In the genomic region with DNA sequence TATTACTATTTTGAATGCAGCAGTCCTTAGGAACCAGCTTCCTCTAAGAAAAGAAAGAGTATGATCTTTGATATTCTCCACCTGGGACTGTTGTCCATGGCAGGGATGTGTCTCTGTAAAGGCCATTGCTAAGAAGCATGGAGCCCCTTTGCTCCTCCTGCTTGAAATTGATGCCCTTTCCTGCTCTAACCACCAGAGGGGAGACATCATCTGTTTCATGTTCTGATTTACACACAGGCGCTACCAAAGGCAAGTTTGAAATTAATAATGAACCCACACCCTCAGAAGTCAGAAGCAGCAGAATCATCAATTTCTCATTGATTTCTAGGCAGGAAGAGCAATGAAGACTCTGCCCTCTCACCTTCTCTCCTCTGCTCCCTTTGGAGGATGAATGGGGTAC, we compare ENCODE assay signal across 12 cellular contexts.
DNase-seq lines count a peak whose midpoint lies in the region; ATAC-seq, FAIRE-seq and TF ChIP-seq lines count a peak whose summit lies in the region.
"Had no signal": no experiment of that assay in that cellular context is flagged by ENCODE, and none has a peak within 500 bp of the region (broad histone marks: within the 10 kb centered on the region; RNA-seq: fewer than 3 reads in every experiment).

No MANE protein-coding gene starts in this region.

- TF ChIP-seq RAD21 in Ishikawa (IDR thresholded peaks at IDR 0.05; ENCODE audit: low read depth) (peak; percentile 46), HepG2 (CRISPR knock-in tag; IDR thresholded peaks at IDR 0.05) (no peak)

- TF ChIP-seq POLR2A in HepG2 (IDR thresholded peaks at IDR 0.05; ENCODE audit: insufficient read depth in 1 of 2, low read depth in 2 of 2, low read length in 2 of 2) = no peak

- POLR2A ChIA-PET in WTC11 (lab: Charles Lee) = no interaction called here
- POLR2A ChIA-PET in HepG2 (lab: Yijun Ruan, JAX) = no interaction called here

- H3K27me3 ChIP-seq in DND-41 (ENCODE audit: insufficient read depth, low read length, poor library complexity) (no peaks in the 10 kb centered on the region), HepG2 (ENCODE audit: control insufficient read depth in 1 of 2, insufficient read depth in 2 of 2, low read length in 2 of 2) (no peaks in the 10 kb centered on the region)

- H3K4me1 ChIP-seq in DND-41 (ENCODE audit: insufficient read depth, low read length) (no peaks in the 10 kb centered on the region), HepG2 (ENCODE audit: insufficient read depth, low read length) (no peaks in the 10 kb centered on the region), kidney (ENCODE audit: control insufficient read depth in 1 of 2, insufficient read depth in 1 of 2, low read depth in 1 of 2, low read length in 2 of 2) (no peaks in the 10 kb centered on the region)

- no peak for DNase-seq in DND-41
- DNase-seq in WTC11 (ENCODE audit: low spot score) = peak; percentile 15
- peak; percentile 9 for DNase-seq in HepG2 (ENCODE audit: low spot score)
- no peak for DNase-seq in kidney
- DNase-seq in HK-2 (ENCODE audit: unreplicated experiment) = no peak
- no peak for DNase-seq in NK-92 treated with Interleukin-12 subunit alpha and Interleukin-12 subunit beta, amount 100 ng/mL, for 24 hours (lab: John Stamatoyannopoulos, UW)
- DNase-seq: activated CD4-positive, alpha-beta memory T cell treated with anti-CD3 and anti-CD28 coated beads, Interleukin-2, amount 10 ng/mL, durations not matched to agents 7 days and 5 days; anterior cingulate cortex; immature natural killer cell; right cardiac atrium had no signal

- CTCF ChIA-PET in WTC11 (lab: Charles Lee) = no interaction called here
- CTCF ChIA-PET in HepG2 (lab: Yijun Ruan, JAX; ENCODE audit: low intra/inter-chr PET ratio, low total read pairs) = interaction anchor here (1.2 kb wide), 1 partner anchor 287 kb away, joined by 3 read pairs; no protein-coding TSS in a partner anchor

- H3K27ac ChIP-seq in DND-41 (ENCODE audit: low read length) (no peak overlapping the region), HepG2 (ENCODE audit: extremely low read length, insufficient read depth, low read length) (no peak overlapping the region), kidney (ENCODE audit: low read depth in 2 of 2, low read length in 2 of 2) (no peak overlapping the region)

- no peaks in the 10 kb centered on the region for H3K27me3 Mint-ChIP-seq in WTC11 (ENCODE audit: low read depth)
- H3K27me3 Mint-ChIP-seq: activated CD4-positive, alpha-beta memory T cell treated with anti-CD3 and anti-CD28 coated beads, Interleukin-2, amount 10 ng/mL, durations not matched to agents 7 days and 5 days had no signal

- no TSS peak for BruUV-seq in HepG2 (replicated peaks; lab: Mats Ljungman, UMichigan)

- no peak overlapping the region for H3K4me3 Mint-ChIP-seq in WTC11
- H3K4me3 Mint-ChIP-seq: activated CD4-positive, alpha-beta memory T cell treated with anti-CD3 and anti-CD28 coated beads, Interleukin-2, amount 10 ng/mL, durations not matched to agents 7 days and 5 days; immature natural killer cell had no signal

- H3K9me3 ChIP-seq in DND-41 (ENCODE audit: insufficient read depth, low read length, severe bottlenecking) (no peaks in the 10 kb centered on the region), HepG2 (ENCODE audit: low read length) (no peaks in the 10 kb centered on the region), kidney (ENCODE audit: control insufficient read depth in 1 of 2, low read length in 2 of 2) (no peaks in the 10 kb centered on the region)

- H4K20me1 ChIP-seq in DND-41 (ENCODE audit: insufficient read depth, low read length) = no peaks in the 10 kb centered on the region
- H4K20me1 ChIP-seq in HepG2 (ENCODE audit: insufficient read depth, low read length) = no peaks in the 10 kb centered on the region

- in situ Hi-C loops in HepG2 (cut with HindIII; ENCODE audit: extremely low pct_ligation_motif_present, low pct_unique_long_range_greater_than_20kb) = no loop called here

- H3K4me2 ChIP-seq in DND-41 (ENCODE audit: insufficient read depth, low read length) (no peak overlapping the region), HepG2 (ENCODE audit: low read depth, low read length) (no peak overlapping the region)

- no peak overlapping the region for H2AFZ ChIP-seq in DND-41 (ENCODE audit: low read depth, low read length)
- no peak overlapping the region for H2AFZ ChIP-seq in HepG2 (ENCODE audit: low read length)

- H3K36me3 ChIP-seq in DND-41 (ENCODE audit: insufficient read depth, low read length) (no peaks in the 10 kb centered on the region), HepG2 (replicated peaks in 1 of 2; ENCODE audit: control insufficient read depth in 1 of 2, insufficient read depth in 2 of 2, low read length in 2 of 2) (no peaks in the 10 kb centered on the region), kidney (ENCODE audit: control insufficient read depth in 1 of 2, insufficient read depth in 2 of 2, low read length in 2 of 2) (no peaks in the 10 kb centered on the region)

- no peak overlapping the region for H3K27ac Mint-ChIP-seq in WTC11
- H3K27ac Mint-ChIP-seq: activated CD4-positive, alpha-beta memory T cell treated with anti-CD3 and anti-CD28 coated beads, Interleukin-2, amount 10 ng/mL, durations not matched to agents 7 days and 5 days; immature natural killer cell had no signal

- TF ChIP-seq EP300 in Ishikawa (IDR thresholded peaks at IDR 0.05; ENCODE audit: borderline replicate concordance) = no peak
- TF ChIP-seq EP300 in HepG2 (IDR thresholded peaks at IDR 0.05; ENCODE audit: low read depth in 2 of 2, low read length in 2 of 2) = no peak
- TF ChIP-seq EP300 in HepG2 (CRISPR knock-in tag; IDR thresholded peaks at IDR 0.05; ENCODE audit: borderline replicate concordance) = no peak

- H3K79me2 ChIP-seq in DND-41 (ENCODE audit: insufficient read depth, low read length) (no peaks in the 10 kb centered on the region), HepG2 (ENCODE audit: insufficient read depth, low read length) (no peaks in the 10 kb centered on the region)

- no peak for FAIRE-seq in HepG2 (lab: Jason Lieb, UNC)
- FAIRE-seq in kidney (lab: Jason Lieb, UNC) = no peak

- H3K9ac ChIP-seq in DND-41 (ENCODE audit: low read depth, low read length) (no peak overlapping the region), HepG2 (ENCODE audit: insufficient read depth, low read depth, low read length) (no peak overlapping the region), kidney (ENCODE audit: low read length in 2 of 2) (no peak overlapping the region)

- TF ChIP-seq CTCF in DND-41 (IDR thresholded peaks at IDR 0.05; ENCODE audit: borderline replicate concordance, extremely low read depth, low read length, poor library complexity, severe bottlenecking) (peak; percentile 45), WTC11 (IDR thresholded peaks at IDR 0.05) (peak; percentile 42; the same call in 1 of the 2 replicates), HepG2 (CRISPR knock-in tag; IDR thresholded peaks at IDR 0.05) (peak; percentile 30; the same call in 1 of the 2 replicates), kidney (IDR thresholded peaks at IDR 0.05; ENCODE audit: borderline replicate concordance, extremely low read depth, insufficient read depth) (no peak)

- no peaks in the 10 kb centered on the region for H3K36me3 Mint-ChIP-seq in WTC11
- H3K36me3 Mint-ChIP-seq: immature natural killer cell had no signal

- ATAC-seq in DND-41 (ENCODE audit: insufficient read depth, low read depth) = 0 out of 3 replicates have a peak, but pooled peaks have one; percentile 33
- ATAC-seq in WTC11 = peak; percentile 84
- peak; percentile 67 for ATAC-seq in HepG2
- ATAC-seq in GM18519 (IDR thresholded peaks at IDR 0.05; ENCODE audit: low FRiP score, unreplicated experiment) = no peak
- ATAC-seq: right cardiac atrium had no signal

- H3K9me3 Mint-ChIP-seq in WTC11 = peaks cover 7% of the 10 kb centered on the region

- H3K4me3 ChIP-seq in DND-41 (ENCODE audit: low read depth in 1 of 2, low read length in 2 of 2) (no peak overlapping the region), HepG2 (replicated peaks in 1 of 3; ENCODE audit: insufficient read depth in 1 of 3, low read depth in 2 of 3, low read length in 3 of 3) (no peak overlapping the region), kidney (ENCODE audit: low read length in 2 of 2) (no peak overlapping the region)

- intact Hi-C loops in HepG2 (cut with micrococcal nuclease; ENCODE audit: unreplicated experiment) = loop anchor here (2.0 to 5.0 kb wide), 3 partner anchors 244 to 656 kb away; no protein-coding TSS in a partner anchor
- intact Hi-C loops in kidney (cut with DNase I) = no loop called here

- peaks cover 29% of the 10 kb centered on the region for H3K4me1 Mint-ChIP-seq in WTC11
- H3K4me1 Mint-ChIP-seq: activated CD4-positive, alpha-beta memory T cell treated with anti-CD3 and anti-CD28 coated beads, Interleukin-2, amount 10 ng/mL, durations not matched to agents 7 days and 5 days; immature natural killer cell had no signal

- 43% methylated on average over 1 of the region's 1 CpG for WGBS in HepG2 (ENCODE audit: low lambda C conversion rate)

TF ChIP-seq in Ishikawa, 13 proteins besides CTCF, POLR2A, EP300 and RAD21 (continues in another document):
- TF ChIP-seq ZBTB7A (IDR thresholded peaks at IDR 0.05; ENCODE audit: low read depth) (no peak), TCF12 (IDR thresholded peaks at IDR 0.05; ENCODE audit: low read depth) (no peak), NFIC (IDR thresholded peaks at IDR 0.05) (no peak), CREB1 (IDR thresholded peaks at IDR 0.05; ENCODE audit: low read depth) (no peak), FOXM1 (IDR thresholded peaks at IDR 0.05; ENCODE audit: borderline replicate concordance, low read depth) (no peak), YY1 (IDR thresholded peaks at IDR 0.05; ENCODE audit: low read depth) (no peak), TEAD4 (IDR thresholded peaks at IDR 0.05) (no peak), TAF1 (IDR thresholded peaks at IDR 0.05; ENCODE audit: low read depth) (no peak)

TF ChIP-seq in HepG2, 621 proteins besides CTCF, POLR2A, EP300 and RAD21:
- peak; percentile 41; the same call in 1 of the 2 replicates for TF ChIP-seq SMC3 (IDR thresholded peaks at IDR 0.05; ENCODE audit: low read length)
- peak; percentile 61 for TF ChIP-seq STAG1 (CRISPR knock-in tag; IDR thresholded peaks at IDR 0.05)
- TF ChIP-seq, protein P1, sequence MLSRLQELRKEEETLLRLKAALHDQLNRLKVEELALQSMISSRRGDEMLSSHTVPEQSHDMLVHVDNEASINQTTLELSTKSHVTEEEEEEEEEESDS (CRISPR knock-in tag; IDR thresholded peaks at IDR 0.05; ENCODE audit: borderline replicate concordance) = no peak

Comparison
In these comparisons a context has a peak if more than half of its experiments do, and no peak if none do; other contexts are left out.
1. DNase-seq: peak in WTC11 (single experiment) and HepG2 (single experiment); none in DND-41 (single experiment), kidney (single experiment), HK-2 (single experiment) and NK-92 treated with Interleukin-12 subunit alpha and Interleukin-12 subunit beta, amount 100 ng/mL, for 24 hours (single experiment).